In the genomic region with DNA sequence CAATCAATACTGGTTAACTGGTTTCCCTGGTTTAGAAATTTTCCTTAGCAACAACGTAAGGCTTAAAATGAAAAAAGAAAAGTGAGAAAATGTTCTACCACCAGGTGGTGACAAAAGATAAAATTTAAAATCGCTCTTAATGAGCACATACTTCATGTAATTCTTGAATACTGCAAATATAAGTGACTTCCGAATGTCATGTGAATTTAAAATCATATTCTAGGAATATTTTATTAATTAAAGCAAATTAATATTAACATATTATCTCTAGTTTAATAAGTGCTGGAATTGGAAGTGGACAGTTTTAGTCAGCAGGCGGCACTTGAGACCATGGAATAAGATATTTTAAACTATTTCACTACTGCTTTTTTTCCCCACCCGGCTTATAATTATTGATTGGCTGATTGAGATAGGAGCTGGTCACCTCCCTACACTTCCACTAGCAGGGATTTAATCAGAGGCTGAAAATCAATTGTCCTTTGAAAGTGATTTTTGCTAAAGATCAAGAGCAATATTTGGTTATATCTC, we compare ENCODE assay signal across 8 cellular contexts. TPM values are rescaled to one million over a fixed set of nuclear protein-coding genes. Genes with fewer than 3 reads are reported as not detected.
DNase-seq lines count a peak whose midpoint lies in the region; ATAC-seq, FAIRE-seq and TF ChIP-seq lines count a peak whose summit lies in the region.

No MANE protein-coding gene starts in this region.

- no peak overlapping the region for H3K27ac Mint-ChIP-seq in activated CD8-positive, alpha-beta T cell treated with anti-CD3 and anti-CD28 coated beads for 36 hours
- H3K27ac Mint-ChIP-seq in activated CD8-positive, alpha-beta T cell treated with anti-CD3 and anti-CD28 coated beads, Interleukin-2, amount 10 ng/mL, durations not matched to agents 7 days and 5 days, result no peak overlapping the region
- H3K27ac Mint-ChIP-seq in nephron progenitor cell, result no peak overlapping the region
- no peak overlapping the region for H3K27ac Mint-ChIP-seq in activated CD4-positive, alpha-beta memory T cell treated with anti-CD3 and anti-CD28 coated beads, Interleukin-2, amount 10 ng/mL, durations not matched to agents 7 days and 5 days

- peak; percentile 67 for TF ChIP-seq CTCF in activated CD8-positive, alpha-beta T cell treated with anti-CD3 and anti-CD28 coated beads for 36 hours (IDR thresholded peaks at IDR 0.05)
- TF ChIP-seq CTCF in bronchial epithelial cell (IDR thresholded peaks at IDR 0.05; ENCODE audit: insufficient read depth, low read length, severe bottlenecking) (peak; percentile 24), nephron progenitor cell (IDR thresholded peaks at IDR 0.05) (peak; percentile 63)

- no peak for ATAC-seq in activated CD8-positive, alpha-beta T cell treated with anti-CD3 and anti-CD28 coated beads for 36 hours
- no peak for ATAC-seq in activated CD8-positive, alpha-beta T cell treated with anti-CD3 and anti-CD28 coated beads, Interleukin-2, amount 10 ng/mL, durations not matched to agents 7 days and 5 days
- no peak for ATAC-seq in sciatic nerve

- no peak overlapping the region for H3K4me3 ChIP-seq in bronchial epithelial cell (ENCODE audit: low read depth, low read length)

- FAIRE-seq in bronchial epithelial cell (lab: Jason Lieb, UNC), result no peak

- POLR2A ChIA-PET in activated CD8-positive, alpha-beta T cell treated with anti-CD3 and anti-CD28 coated beads for 36 hours (lab: Charles Lee), result no interaction called here
- POLR2A ChIA-PET in activated CD8-positive, alpha-beta T cell treated with anti-CD3 and anti-CD28 coated beads, Interleukin-2, amount 10 ng/mL, durations not matched to agents 7 days and 5 days (lab: Charles Lee), result no interaction called here
- POLR2A ChIA-PET in activated CD4-positive, alpha-beta memory T cell treated with anti-CD3 and anti-CD28 coated beads, Interleukin-2, amount 10 ng/mL, durations not matched to agents 7 days and 5 days (lab: Charles Lee), result no interaction called here

- CTCF ChIA-PET in activated CD8-positive, alpha-beta T cell treated with anti-CD3 and anti-CD28 coated beads for 36 hours (lab: Charles Lee), result interaction anchor here (0.7 to 0.9 kb wide), 6 partner anchors 16 to 1895 kb away, joined by 3 to 5 read pairs (median 3); no protein-coding TSS in a partner anchor
- CTCF ChIA-PET in activated CD8-positive, alpha-beta T cell treated with anti-CD3 and anti-CD28 coated beads, Interleukin-2, amount 10 ng/mL, durations not matched to agents 7 days and 5 days (lab: Charles Lee), result interaction anchor here (1.2 kb wide), 1 partner anchor 1895 kb away, joined by 10 read pairs; no protein-coding TSS in a partner anchor
- CTCF ChIA-PET in activated CD4-positive, alpha-beta memory T cell treated with anti-CD3 and anti-CD28 coated beads, Interleukin-2, amount 10 ng/mL, durations not matched to agents 7 days and 5 days (lab: Charles Lee), result interaction anchor here (0.8 to 0.9 kb wide), 2 partner anchors 851 to 1895 kb away, joined by 3 to 4 read pairs; no protein-coding TSS in a partner anchor

- no peaks in the 10 kb centered on the region for H3K36me3 ChIP-seq in bronchial epithelial cell (ENCODE audit: control insufficient read depth, insufficient read depth, low read length)

- no peaks in the 10 kb centered on the region for H3K9me3 Mint-ChIP-seq in activated CD8-positive, alpha-beta T cell treated with anti-CD3 and anti-CD28 coated beads for 36 hours
- no peaks in the 10 kb centered on the region for H3K9me3 Mint-ChIP-seq in activated CD8-positive, alpha-beta T cell treated with anti-CD3 and anti-CD28 coated beads, Interleukin-2, amount 10 ng/mL, durations not matched to agents 7 days and 5 days (ENCODE audit: insufficient read depth)
- no peaks in the 10 kb centered on the region for H3K9me3 Mint-ChIP-seq in nephron progenitor cell
- H3K9me3 Mint-ChIP-seq in activated CD4-positive, alpha-beta memory T cell treated with anti-CD3 and anti-CD28 coated beads, Interleukin-2, amount 10 ng/mL, durations not matched to agents 7 days and 5 days, result no peaks in the 10 kb centered on the region

- H3K27me3 Mint-ChIP-seq in activated CD8-positive, alpha-beta T cell treated with anti-CD3 and anti-CD28 coated beads for 36 hours, result peaks cover 41% of the 10 kb centered on the region
- H3K27me3 Mint-ChIP-seq in activated CD8-positive, alpha-beta T cell treated with anti-CD3 and anti-CD28 coated beads, Interleukin-2, amount 10 ng/mL, durations not matched to agents 7 days and 5 days (ENCODE audit: low read depth), result peaks cover 32% of the 10 kb centered on the region
- peaks cover 5% of the 10 kb centered on the region for H3K27me3 Mint-ChIP-seq in nephron progenitor cell (ENCODE audit: low read depth, poor library complexity)
- H3K27me3 Mint-ChIP-seq in activated CD4-positive, alpha-beta memory T cell treated with anti-CD3 and anti-CD28 coated beads, Interleukin-2, amount 10 ng/mL, durations not matched to agents 7 days and 5 days, result peaks cover 39% of the 10 kb centered on the region

- H3K4me3 Mint-ChIP-seq in activated CD8-positive, alpha-beta T cell treated with anti-CD3 and anti-CD28 coated beads for 36 hours, result no peak overlapping the region
- H3K4me3 Mint-ChIP-seq in activated CD8-positive, alpha-beta T cell treated with anti-CD3 and anti-CD28 coated beads, Interleukin-2, amount 10 ng/mL, durations not matched to agents 7 days and 5 days, result no peak overlapping the region
- peak overlapping the region; percentile 54 for H3K4me3 Mint-ChIP-seq in nephron progenitor cell
- H3K4me3 Mint-ChIP-seq in activated CD4-positive, alpha-beta memory T cell treated with anti-CD3 and anti-CD28 coated beads, Interleukin-2, amount 10 ng/mL, durations not matched to agents 7 days and 5 days, result no peak overlapping the region

- H3K36me3 Mint-ChIP-seq in activated CD8-positive, alpha-beta T cell treated with anti-CD3 and anti-CD28 coated beads for 36 hours (ENCODE audit: low read depth), result no peaks in the 10 kb centered on the region
- no peaks in the 10 kb centered on the region for H3K36me3 Mint-ChIP-seq in activated CD8-positive, alpha-beta T cell treated with anti-CD3 and anti-CD28 coated beads, Interleukin-2, amount 10 ng/mL, durations not matched to agents 7 days and 5 days (ENCODE audit: low read depth)
- H3K36me3 Mint-ChIP-seq in nephron progenitor cell (ENCODE audit: low read depth), result no peaks in the 10 kb centered on the region
- no peaks in the 10 kb centered on the region for H3K36me3 Mint-ChIP-seq in activated CD4-positive, alpha-beta memory T cell treated with anti-CD3 and anti-CD28 coated beads, Interleukin-2, amount 10 ng/mL, durations not matched to agents 7 days and 5 days (ENCODE audit: low read depth)

- intact Hi-C loops in activated CD8-positive, alpha-beta T cell treated with anti-CD3 and anti-CD28 coated beads for 36 hours (cut with micrococcal nuclease), result no loop called here
- intact Hi-C loops in sciatic nerve (cut with DNase I), result no loop called here

- peaks cover 19% of the 10 kb centered on the region for H3K4me1 Mint-ChIP-seq in activated CD8-positive, alpha-beta T cell treated with anti-CD3 and anti-CD28 coated beads for 36 hours (ENCODE audit: low read depth)
- peaks cover 18% of the 10 kb centered on the region for H3K4me1 Mint-ChIP-seq in activated CD8-positive, alpha-beta T cell treated with anti-CD3 and anti-CD28 coated beads, Interleukin-2, amount 10 ng/mL, durations not matched to agents 7 days and 5 days (ENCODE audit: low read depth)
- peaks cover 25% of the 10 kb centered on the region for H3K4me1 Mint-ChIP-seq in nephron progenitor cell
- peaks cover 17% of the 10 kb centered on the region for H3K4me1 Mint-ChIP-seq in activated CD4-positive, alpha-beta memory T cell treated with anti-CD3 and anti-CD28 coated beads, Interleukin-2, amount 10 ng/mL, durations not matched to agents 7 days and 5 days

- no peaks in the 10 kb centered on the region for H3K27me3 ChIP-seq in bronchial epithelial cell (ENCODE audit: control insufficient read depth, insufficient read depth, low read length)

- DNase-seq in activated CD8-positive, alpha-beta T cell treated with anti-CD3 and anti-CD28 coated beads for 36 hours, result no peak
- no peak for DNase-seq in activated CD8-positive, alpha-beta T cell treated with anti-CD3 and anti-CD28 coated beads, Interleukin-2, amount 10 ng/mL, durations not matched to agents 7 days and 5 days
- DNase-seq in NCI-H345 treated with DMSO at 0.1 percent for 48 hours (lab: John Stamatoyannopoulos, UW; ENCODE audit: unreplicated experiment) (peak; percentile 15), bronchial epithelial cell (ENCODE audit: low read depth) (peak; percentile 68), nephron progenitor cell (no peak), sciatic nerve (ENCODE audit: low spot score) (no peak)
- DNase-seq in stimulated activated CD4-positive, alpha-beta T cell treated with anti-CD3 and anti-CD28 coated beads, Interleukin-2, amount 100 ng/mL, for 48 hours, result no peak
- no peak for DNase-seq in activated CD4-positive, alpha-beta memory T cell treated with anti-CD3 and anti-CD28 coated beads, Interleukin-2, amount 10 ng/mL, durations not matched to agents 7 days and 5 days

RNA-seq across cellular contexts. Expression of gene ADAMTS1, which starts 5.0 kb away (rescaled TPM):
- total RNA-seq in activated CD8-positive, alpha-beta T cell treated with anti-CD3 and anti-CD28 coated beads for 36 hours, result under 1 TPM in 1 of 2 experiments, not detected in 1; 0.20 TPM
- 1 to 10 TPM in 1 of 2 experiments, under 1 TPM in 1; 0.99 to 1.4 TPM for total RNA-seq in activated CD8-positive, alpha-beta T cell treated with anti-CD3 and anti-CD28 coated beads, Interleukin-2, amount 10 ng/mL, durations not matched to agents 7 days and 5 days
- 100 and 124 TPM in 2 replicates for total RNA-seq in bronchial epithelial cell
- 1 to 10 TPM; 1.2 to 1.4 TPM for total RNA-seq in activated CD4-positive, alpha-beta memory T cell treated with anti-CD3 and anti-CD28 coated beads, Interleukin-2, amount 10 ng/mL, durations not matched to agents 7 days and 5 days
- total RNA-seq in sciatic nerve, result 128 TPM

Comparison
In these comparisons a context has a peak if more than half of its experiments do, and no peak if none do; other contexts are left out.
1. DNase-seq: peak in NCI-H345 treated with DMSO at 0.1 percent for 48 hours (single experiment) and bronchial epithelial cell (single experiment); none in activated CD8-positive, alpha-beta T cell treated with anti-CD3 and anti-CD28 coated beads for 36 hours (single experiment), activated CD8-positive, alpha-beta T cell treated with anti-CD3 and anti-CD28 coated beads, Interleukin-2, amount 10 ng/mL, durations not matched to agents 7 days and 5 days (single experiment), nephron progenitor cell (single experiment), stimulated activated CD4-positive, alpha-beta T cell treated with anti-CD3 and anti-CD28 coated beads, Interleukin-2, amount 100 ng/mL, for 48 hours (0 of 2), activated CD4-positive, alpha-beta memory T cell treated with anti-CD3 and anti-CD28 coated beads, Interleukin-2, amount 10 ng/mL, durations not matched to agents 7 days and 5 days (single experiment) and sciatic nerve (single experiment).
2. RNA of gene ADAMTS1, which starts 5.0 kb away (total RNA-seq): 128 TPM in sciatic nerve (single experiment) and 100 to 124 TPM in bronchial epithelial cell; 0.99 to 1.4 TPM in activated CD8-positive, alpha-beta T cell treated with anti-CD3 and anti-CD28 coated beads, Interleukin-2, amount 10 ng/mL, durations not matched to agents 7 days and 5 days, 1.2 to 1.4 TPM in activated CD4-positive, alpha-beta memory T cell treated with anti-CD3 and anti-CD28 coated beads, Interleukin-2, amount 10 ng/mL, durations not matched to agents 7 days and 5 days and 0.20 TPM in activated CD8-positive, alpha-beta T cell treated with anti-CD3 and anti-CD28 coated beads for 36 hours; every median in the first group is over 10 times any median in the second.
3. Peak in every context shown above with its lines, with median percentiles within 50 percentile points of each other: CTCF ChIP-seq.